In the genomic region with DNA sequence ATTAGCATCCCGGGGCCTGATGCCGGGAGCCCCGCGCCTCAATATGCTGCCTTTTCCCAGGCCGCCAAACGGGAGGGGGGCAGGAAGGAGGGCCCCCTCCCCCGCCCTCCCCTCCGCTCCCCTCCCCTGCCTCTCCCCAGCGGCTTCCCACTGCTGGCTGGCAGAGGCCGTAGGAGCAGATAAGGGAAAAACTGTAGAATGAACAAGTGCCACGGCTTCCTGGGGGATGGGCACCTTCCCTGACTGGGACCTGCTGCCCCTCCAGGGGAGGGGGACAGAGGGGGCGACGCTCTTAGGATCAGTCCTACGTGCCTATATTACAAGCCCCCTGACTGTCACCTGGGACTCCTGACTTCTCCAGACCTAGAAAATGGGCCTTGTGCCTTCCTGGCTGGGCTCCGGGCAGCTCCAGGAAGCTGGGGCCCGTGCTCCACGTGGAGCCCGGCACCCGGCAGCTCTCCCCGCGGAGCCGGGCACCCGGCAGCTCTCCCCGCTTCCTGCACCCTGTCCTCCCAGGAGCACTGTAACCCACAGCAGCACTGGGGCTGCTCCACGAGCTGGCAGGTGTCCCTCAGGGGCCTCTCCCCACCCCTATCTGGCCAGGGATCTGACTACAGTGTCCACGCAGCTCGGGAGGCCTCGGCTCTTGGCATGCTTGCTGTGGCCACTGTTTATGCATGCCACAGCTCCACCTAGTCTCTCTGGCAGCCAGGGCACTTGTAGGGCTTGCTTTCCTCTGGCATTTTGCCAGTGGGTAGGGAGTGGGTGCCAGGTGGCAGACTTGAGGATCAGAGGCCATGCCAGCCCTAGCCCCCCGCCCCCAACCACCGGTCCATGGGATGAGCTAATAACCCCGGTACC, we compare ENCODE assay signal across 9 cellular contexts. TPM values are rescaled to one million over a fixed set of nuclear protein-coding genes. Genes with fewer than 3 reads are reported as not detected.
DNase-seq lines count a peak whose midpoint lies in the region; ATAC-seq, FAIRE-seq and TF ChIP-seq lines count a peak whose summit lies in the region.
"Had no signal": no experiment of that assay in that cellular context is flagged by ENCODE, and none has a peak within 500 bp of the region (broad histone marks: within the 10 kb centered on the region; RNA-seq: fewer than 3 reads in every experiment).

No MANE protein-coding gene starts in this region.

- H3K4me1 ChIP-seq in mucosa of descending colon (ENCODE audit: low read depth), result peaks cover 56% of the 10 kb centered on the region

- H3K36me3 ChIP-seq in mucosa of descending colon (ENCODE audit: low read depth) (no peaks in the 10 kb centered on the region), WERI-Rb-1 (peaks cover 3% of the 10 kb centered on the region)
- H3K36me3 ChIP-seq: adrenal gland had no signal

- H3K9me3 ChIP-seq in mucosa of descending colon (no peaks in the 10 kb centered on the region), WERI-Rb-1 (ENCODE audit: severe bottlenecking) (no peaks in the 10 kb centered on the region)
- H3K9me3 ChIP-seq: adrenal gland had no signal

- no peak for TF ChIP-seq POLR2A in H54 (IDR thresholded peaks at IDR 0.05; ENCODE audit: low read depth, low read length)

- TF ChIP-seq CTCF in C4-2B (conservative IDR thresholded peaks at IDR 0.05) (no peak), mucosa of descending colon (IDR thresholded peaks at IDR 0.05) (no peak), WERI-Rb-1 (IDR thresholded peaks at IDR 0.05; ENCODE audit: low read depth, low read length) (no peak)

- no peaks in the 10 kb centered on the region for H3K27me3 ChIP-seq in WERI-Rb-1 (ENCODE audit: insufficient read depth, low read depth, severe bottlenecking)

- no peaks in the 10 kb centered on the region for H3K36me3 Mint-ChIP-seq in activated T-helper 1 cell treated with anti-CD3 and anti-CD28 coated beads, Interleukin-12 subunit alpha, Interleukin-12 subunit beta, Interleukin-2, Interleukin-4 antibody, amounts not matched to agents 30 ng/mL and 10 ng/mL and 1 ng/mL, durations not matched to agents 14 hours and 24 hours and 36 hours (ENCODE audit: low read depth)

- ATAC-seq in mucosa of descending colon (no peak), HG02610 (IDR thresholded peaks at IDR 0.05; ENCODE audit: unreplicated experiment) (no peak)

- peaks cover 28% of the 10 kb centered on the region for H3K27me3 Mint-ChIP-seq in activated T-helper 1 cell treated with anti-CD3 and anti-CD28 coated beads, Interleukin-12 subunit alpha, Interleukin-12 subunit beta, Interleukin-2, Interleukin-4 antibody, amounts not matched to agents 30 ng/mL and 10 ng/mL and 1 ng/mL, durations not matched to agents 14 hours and 24 hours and 36 hours (ENCODE audit: insufficient read depth)

- no peak overlapping the region for H3K4me3 Mint-ChIP-seq in activated T-helper 1 cell treated with anti-CD3 and anti-CD28 coated beads, Interleukin-12 subunit alpha, Interleukin-12 subunit beta, Interleukin-2, Interleukin-4 antibody, amounts not matched to agents 30 ng/mL and 10 ng/mL and 1 ng/mL, durations not matched to agents 14 hours and 24 hours and 36 hours

- intact Hi-C loops in mucosa of descending colon (cut with DNase I, micrococcal nuclease), result no loop called here
- intact Hi-C loops in activated T-helper 1 cell treated with anti-CD3 and anti-CD28 coated beads, Interleukin-12 subunit alpha, Interleukin-12 subunit beta, Interleukin-2, Interleukin-4 antibody, amounts not matched to agents 30 ng/mL and 10 ng/mL and 1 ng/mL, durations not matched to agents 14 hours and 24 hours and 36 hours (cut with micrococcal nuclease), result no loop called here

- peak overlapping the region; percentile 72 for H3K27ac ChIP-seq in C4-2B
- peak overlapping the region; percentile 45 for H3K27ac ChIP-seq in angular gyrus (ENCODE audit: low read depth, low read length)
- H3K27ac ChIP-seq in WERI-Rb-1, result no peak overlapping the region
- H3K27ac ChIP-seq: adrenal gland had no signal

- H3K4me3 ChIP-seq in mucosa of descending colon (no peak overlapping the region), WERI-Rb-1 (ENCODE audit: low read depth, low read length) (no peak overlapping the region)

- H3K4me1 Mint-ChIP-seq in activated T-helper 1 cell treated with anti-CD3 and anti-CD28 coated beads, Interleukin-12 subunit alpha, Interleukin-12 subunit beta, Interleukin-2, Interleukin-4 antibody, amounts not matched to agents 30 ng/mL and 10 ng/mL and 1 ng/mL, durations not matched to agents 14 hours and 24 hours and 36 hours (ENCODE audit: low read depth), result peaks cover 7% of the 10 kb centered on the region

- H3K27ac Mint-ChIP-seq in activated T-helper 1 cell treated with anti-CD3 and anti-CD28 coated beads, Interleukin-12 subunit alpha, Interleukin-12 subunit beta, Interleukin-2, Interleukin-4 antibody, amounts not matched to agents 30 ng/mL and 10 ng/mL and 1 ng/mL, durations not matched to agents 14 hours and 24 hours and 36 hours, result no peak overlapping the region

- FAIRE-seq in H54 (lab: Jason Lieb, UNC), result no peak

- no peaks in the 10 kb centered on the region for H3K9me3 Mint-ChIP-seq in activated T-helper 1 cell treated with anti-CD3 and anti-CD28 coated beads, Interleukin-12 subunit alpha, Interleukin-12 subunit beta, Interleukin-2, Interleukin-4 antibody, amounts not matched to agents 30 ng/mL and 10 ng/mL and 1 ng/mL, durations not matched to agents 14 hours and 24 hours and 36 hours

- DNase-seq in H54 (ENCODE audit: insufficient read length, low spot score) (peak; percentile 50), mucosa of descending colon (peak in 2 of 3 donors; percentile 60 to 70), middle frontal gyrus (ENCODE audit: extremely low spot score, low spot score) (no peak), WERI-Rb-1 (no peak)
- DNase-seq in activated T-helper 1 cell treated with anti-CD3 and anti-CD28 coated beads, Interleukin-12 subunit alpha, Interleukin-12 subunit beta, Interleukin-2, Interleukin-4 antibody, amounts not matched to agents 30 ng/mL and 10 ng/mL and 1 ng/mL, durations not matched to agents 14 hours and 24 hours and 36 hours (ENCODE audit: low spot score), result no peak

RNA-seq across cellular contexts. Expression of gene HES5, which starts 0.7 kb away (rescaled TPM):
- total RNA-seq in mucosa of descending colon, result 1 to 10 TPM; 1.3 to 7.8 (median 1.6) TPM
- not detected in 2 replicates for total RNA-seq in activated T-helper 1 cell treated with anti-CD3 and anti-CD28 coated beads, Interleukin-12 subunit alpha, Interleukin-12 subunit beta, Interleukin-2, Interleukin-4 antibody, amounts not matched to agents 30 ng/mL and 10 ng/mL and 1 ng/mL, durations not matched to agents 14 hours and 24 hours and 36 hours
- total RNA-seq: adrenal gland had no signal

RNA-seq across cellular contexts. Expression of gene PANK4, which starts 4.3 kb away (rescaled TPM):
- 10 to 100 TPM; 28.1 to 51.6 (median 44.7) TPM for total RNA-seq in mucosa of descending colon
- total RNA-seq in activated T-helper 1 cell treated with anti-CD3 and anti-CD28 coated beads, Interleukin-12 subunit alpha, Interleukin-12 subunit beta, Interleukin-2, Interleukin-4 antibody, amounts not matched to agents 30 ng/mL and 10 ng/mL and 1 ng/mL, durations not matched to agents 14 hours and 24 hours and 36 hours, result 65.6 and 67.6 TPM in 2 replicates

RNA-seq across cellular contexts. Expression of gene TNFRSF14, which starts 25.4 kb away (rescaled TPM):
- 100 to 1,000 TPM; 143 to 206 (median 146) TPM for total RNA-seq in mucosa of descending colon
- total RNA-seq in activated T-helper 1 cell treated with anti-CD3 and anti-CD28 coated beads, Interleukin-12 subunit alpha, Interleukin-12 subunit beta, Interleukin-2, Interleukin-4 antibody, amounts not matched to agents 30 ng/mL and 10 ng/mL and 1 ng/mL, durations not matched to agents 14 hours and 24 hours and 36 hours, result 207 and 215 TPM in 2 replicates

RNA-seq across cellular contexts. Expression of gene PLCH2, which starts 54.6 kb away (rescaled TPM):
- total RNA-seq in mucosa of descending colon, result 1 to 10 TPM; 1.2 to 6.8 (median 1.9) TPM
- 2.5 and 2.9 TPM in 2 replicates for total RNA-seq in activated T-helper 1 cell treated with anti-CD3 and anti-CD28 coated beads, Interleukin-12 subunit alpha, Interleukin-12 subunit beta, Interleukin-2, Interleukin-4 antibody, amounts not matched to agents 30 ng/mL and 10 ng/mL and 1 ng/mL, durations not matched to agents 14 hours and 24 hours and 36 hours

RNA-seq across cellular contexts. Expression of gene PRXL2B, which starts 55.8 kb away (rescaled TPM):
- 10 to 100 TPM; 45.2 to 65.5 (median 48.3) TPM for total RNA-seq in mucosa of descending colon
- total RNA-seq in activated T-helper 1 cell treated with anti-CD3 and anti-CD28 coated beads, Interleukin-12 subunit alpha, Interleukin-12 subunit beta, Interleukin-2, Interleukin-4 antibody, amounts not matched to agents 30 ng/mL and 10 ng/mL and 1 ng/mL, durations not matched to agents 14 hours and 24 hours and 36 hours, result 39.5 and 42.1 TPM in 2 replicates

Comparison
In these comparisons a context has a peak if more than half of its experiments do, and no peak if none do; other contexts are left out.
1. DNase-seq: peak in H54 (single experiment) and mucosa of descending colon (2 of 3); none in middle frontal gyrus (single experiment), activated T-helper 1 cell treated with anti-CD3 and anti-CD28 coated beads, Interleukin-12 subunit alpha, Interleukin-12 subunit beta, Interleukin-2, Interleukin-4 antibody, amounts not matched to agents 30 ng/mL and 10 ng/mL and 1 ng/mL, durations not matched to agents 14 hours and 24 hours and 36 hours (single experiment) and WERI-Rb-1 (single experiment).